28 cellular contexts compared by ENCODE assay signal in genomic region chr3:108887777-108888176, GRCh38.
"Had no signal": no experiment of that assay in that cellular context is flagged by ENCODE, and none has a peak within 500 bp of the region (broad histone marks: within the 10 kb centered on the region; RNA-seq: fewer than 3 reads in every experiment).

No MANE protein-coding gene starts in this region.

- H3K9me3 ChIP-seq: lower lobe of right lung, ovary, right atrium auricular region, right lobe of liver, stomach, testis, thyroid gland, transverse colon, upper lobe of left lung, vagina had no signal

- H3K9me3 Mint-ChIP-seq: mesothelial cell of epicardium; naive B cell; natural killer cell; nephron progenitor cell; stimulated activated naive B cell treated with anti-CD40 and anti-IgM and Interleukin-4, amounts not matched to agents 10 μg/mL and 1 μg/mL and 100 μg/mL, for 72 hours had no signal

- H3K27me3 ChIP-seq: ovary, right atrium auricular region, right lobe of liver, stomach, testis, thyroid gland, transverse colon, upper lobe of left lung, vagina had no signal

- H3K4me1 Mint-ChIP-seq: mesothelial cell of epicardium; naive B cell; natural killer cell; nephron progenitor cell; stimulated activated naive B cell treated with anti-CD40 and anti-IgM and Interleukin-4, amounts not matched to agents 10 μg/mL and 1 μg/mL and 100 μg/mL, for 72 hours had no signal

- DNase-seq: hypothalamus; kidney glomerular epithelial cell; left cardiac atrium; left ventricle myocardium superior; lower lobe of right lung; mammary epithelial cell; mesenchymal stem cell; naive B cell; natural killer cell; nephron progenitor cell; ovary; right lobe of liver; stimulated activated CD4-positive, alpha-beta T cell treated with anti-CD3 and anti-CD28 coated beads, Interleukin-12 subunit alpha, Interleukin-12 subunit beta, amount 100 ng/mL, for 4 hours; stimulated activated CD4-positive, alpha-beta T cell treated with anti-CD3 and anti-CD28 coated beads, Interleukin-15, amount 100 ng/mL, for 24 hours; stimulated activated CD4-positive, alpha-beta T cell treated with anti-CD3 and anti-CD28 coated beads, Interleukin-2, amount 100 ng/mL, for 24 hours; stimulated activated CD4-positive, alpha-beta T cell treated with anti-CD3 and anti-CD28 coated beads, Interleukin-4, amount 100 ng/mL, for 1 hour; stimulated activated naive B cell treated with anti-CD40 and anti-IgM and Interleukin-4, amounts not matched to agents 10 μg/mL and 1 μg/mL and 100 μg/mL, for 72 hours; stimulated activated naive CD8-positive, alpha-beta T cell treated with anti-CD3 and anti-CD28 coated beads, Interleukin-15, Interleukin-2, amounts not matched to agents 100 U/mL and 50 U/mL, for 24 hours; stomach; testis; thyroid gland; transverse colon; upper lobe of left lung had no signal

- H3K27ac ChIP-seq: lower lobe of right lung, ovary, right atrium auricular region, right lobe of liver, stomach, testis, thyroid gland, transverse colon, upper lobe of left lung, vagina had no signal

- H3K4me3 ChIP-seq: lower lobe of right lung, ovary, right atrium auricular region, right lobe of liver, stomach, testis, thyroid gland, transverse colon, upper lobe of left lung, vagina had no signal

- H3K4me3 Mint-ChIP-seq: mesothelial cell of epicardium; naive B cell; natural killer cell; nephron progenitor cell; stimulated activated naive B cell treated with anti-CD40 and anti-IgM and Interleukin-4, amounts not matched to agents 10 μg/mL and 1 μg/mL and 100 μg/mL, for 72 hours had no signal

- H3K27me3 Mint-ChIP-seq: progenitor cell of endocrine pancreas; stimulated activated naive B cell treated with anti-CD40 and anti-IgM and Interleukin-4, amounts not matched to agents 10 μg/mL and 1 μg/mL and 100 μg/mL, for 72 hours had no signal

- ATAC-seq: left cardiac atrium; left lobe of liver; left ventricle myocardium superior; lower lobe of right lung; natural killer cell; right lobe of liver; stimulated activated naive B cell treated with anti-CD40 and anti-IgM and Interleukin-4, amounts not matched to agents 10 μg/mL and 1 μg/mL and 100 μg/mL, for 72 hours; stimulated activated naive CD8-positive, alpha-beta T cell treated with anti-CD3 and anti-CD28 coated beads, Interleukin-15, Interleukin-2, amounts not matched to agents 100 U/mL and 50 U/mL, for 24 hours had no signal

- H3K27ac Mint-ChIP-seq: mesothelial cell of epicardium; naive B cell; natural killer cell; nephron progenitor cell; progenitor cell of endocrine pancreas; stimulated activated naive B cell treated with anti-CD40 and anti-IgM and Interleukin-4, amounts not matched to agents 10 μg/mL and 1 μg/mL and 100 μg/mL, for 72 hours had no signal

- H3K36me3 Mint-ChIP-seq: mesothelial cell of epicardium; naive B cell; natural killer cell; stimulated activated naive B cell treated with anti-CD40 and anti-IgM and Interleukin-4, amounts not matched to agents 10 μg/mL and 1 μg/mL and 100 μg/mL, for 72 hours had no signal

- H3K36me3 ChIP-seq: lower lobe of right lung, ovary, right atrium auricular region, right lobe of liver, stomach, thyroid gland, transverse colon, upper lobe of left lung, vagina had no signal

- H3K4me1 ChIP-seq: lower lobe of right lung, right atrium auricular region, stomach, testis, thyroid gland, upper lobe of left lung, vagina had no signal
